In the genomic region with DNA sequence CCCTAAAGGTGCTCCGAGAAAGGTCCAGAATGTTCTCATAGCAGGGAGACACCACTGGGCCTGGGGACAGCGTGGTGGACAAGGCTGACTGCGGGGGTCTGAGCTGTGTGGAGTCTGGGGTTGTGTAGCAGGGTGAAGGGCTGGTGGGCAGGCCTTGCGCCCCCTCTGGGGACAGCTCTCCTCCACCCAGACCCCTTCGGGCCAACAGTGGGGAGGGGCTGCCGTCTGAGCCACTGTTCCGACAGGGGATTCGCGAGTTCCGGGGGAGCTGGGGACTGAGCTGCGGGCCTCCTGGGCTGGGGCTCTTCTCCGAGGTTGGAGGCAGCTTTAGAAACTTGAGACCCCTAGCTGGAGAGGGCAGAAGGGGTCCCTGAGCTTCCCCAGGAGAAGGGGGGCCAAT, we compare ENCODE assay signal across 18 cellular contexts. TPM values are rescaled to one million over a fixed set of nuclear protein-coding genes. Genes with fewer than 3 reads are reported as not detected.
DNase-seq lines count a peak whose midpoint lies in the region; ATAC-seq, FAIRE-seq and TF ChIP-seq lines count a peak whose summit lies in the region.
"Had no signal": no experiment of that assay in that cellular context is flagged by ENCODE, and none has a peak within 500 bp of the region (broad histone marks: within the 10 kb centered on the region; RNA-seq: fewer than 3 reads in every experiment).

No MANE protein-coding gene starts in this region.

- H3K27ac Mint-ChIP-seq in activated naive CD4-positive, alpha-beta T cell treated with anti-CD3 and anti-CD28 coated beads, Interleukin-2, amount 50 U/mL, for 72 hours = peak overlapping the region; percentile 15 to 50
- H3K27ac Mint-ChIP-seq in activated naive CD4-positive, alpha-beta T cell treated with anti-CD3 and anti-CD28 coated beads, Interleukin-2, amount 10 ng/mL, durations not matched to agents 7 days and 5 days = no peak overlapping the region
- no peak overlapping the region for H3K27ac Mint-ChIP-seq in endothelial cell (ENCODE audit: unreplicated experiment)
- H3K27ac Mint-ChIP-seq: CD4-positive, alpha-beta T cell had no signal

- no peaks in the 10 kb centered on the region for H3K9me3 ChIP-seq in small intestine (ENCODE audit: control insufficient read depth, low read depth)
- H3K9me3 ChIP-seq: A549, Caco-2, HAP-1 had no signal

- intact Hi-C loops in posterior vena cava (cut with DNase I) = no loop called here

- H3K9me3 Mint-ChIP-seq in activated naive CD4-positive, alpha-beta T cell treated with anti-CD3 and anti-CD28 coated beads, Interleukin-2, amount 50 U/mL, for 72 hours = no peaks in the 10 kb centered on the region
- no peaks in the 10 kb centered on the region for H3K9me3 Mint-ChIP-seq in activated naive CD4-positive, alpha-beta T cell treated with anti-CD3 and anti-CD28 coated beads, Interleukin-2, amount 10 ng/mL, durations not matched to agents 7 days and 5 days
- H3K9me3 Mint-ChIP-seq in endothelial cell (ENCODE audit: unreplicated experiment) = no peaks in the 10 kb centered on the region
- H3K9me3 Mint-ChIP-seq: CD4-positive, alpha-beta T cell had no signal

- CTCF ChIA-PET in activated naive CD4-positive, alpha-beta T cell treated with anti-CD3 and anti-CD28 coated beads, Interleukin-2, amount 10 ng/mL, durations not matched to agents 7 days and 5 days (lab: Charles Lee) = interaction anchor here (0.8 to 1.4 kb wide), 2 partner anchors 55 to 71 kb away, joined by 3 to 4 read pairs; a partner anchor contains a TSS

- DNase-seq in activated naive CD4-positive, alpha-beta T cell treated with anti-CD3 and anti-CD28 coated beads, Interleukin-2, amount 50 U/mL, for 72 hours (ENCODE audit: low spot score in 2 of 2) = no peak
- no peak for DNase-seq in activated naive CD4-positive, alpha-beta T cell treated with anti-CD3 and anti-CD28 coated beads, Interleukin-2, amount 10 ng/mL, durations not matched to agents 7 days and 5 days
- DNase-seq in endothelial cell (ENCODE audit: low spot score) (no peak), posterior vena cava (ENCODE audit: low spot score) (peak; percentile 65), kidney tubule cell (ENCODE audit: low spot score) (no peak), small intestine (no peak)
- DNase-seq: AML-193; Caco-2; CD4-positive, alpha-beta T cell; GOT3 had no signal

- H3K4me1 Mint-ChIP-seq in activated naive CD4-positive, alpha-beta T cell treated with anti-CD3 and anti-CD28 coated beads, Interleukin-2, amount 10 ng/mL, durations not matched to agents 7 days and 5 days = peaks cover 2% of the 10 kb centered on the region
- H3K4me1 Mint-ChIP-seq in endothelial cell (ENCODE audit: unreplicated experiment) = peaks cover 4% of the 10 kb centered on the region

- TF ChIP-seq CTCF in endothelial cell (IDR thresholded peaks at IDR 0.05; ENCODE audit: unreplicated experiment) = no peak

- WGBS in small intestine, 3 donors = 93 to 94% (median 93%) methylated on average over 12 of the region's 12 CpGs

- no peak for ATAC-seq in activated naive CD4-positive, alpha-beta T cell treated with anti-CD3 and anti-CD28 coated beads, Interleukin-2, amount 50 U/mL, for 72 hours
- ATAC-seq in GM18498 (IDR thresholded peaks at IDR 0.05; ENCODE audit: unreplicated experiment) = no peak
- ATAC-seq: A549 had no signal

- H3K27me3 ChIP-seq in small intestine (ENCODE audit: control insufficient read depth in 2 of 2, insufficient read depth in 2 of 2, low read length in 2 of 2) = no peaks in the 10 kb centered on the region

- no peaks in the 10 kb centered on the region for H3K4me1 ChIP-seq in small intestine (ENCODE audit: control insufficient read depth in 2 of 2, insufficient read depth in 1 of 2, low read depth in 1 of 2, low read length in 1 of 2)
- H3K4me1 ChIP-seq: Caco-2, HAP-1 had no signal

- no peak overlapping the region for H3K4me3 Mint-ChIP-seq in activated naive CD4-positive, alpha-beta T cell treated with anti-CD3 and anti-CD28 coated beads, Interleukin-2, amount 10 ng/mL, durations not matched to agents 7 days and 5 days
- H3K4me3 Mint-ChIP-seq in endothelial cell (ENCODE audit: unreplicated experiment) = peak overlapping the region; percentile 25
- H3K4me3 Mint-ChIP-seq: CD4-positive, alpha-beta T cell had no signal

- H3K27ac ChIP-seq in small intestine (ENCODE audit: low read depth in 1 of 2, low read length in 1 of 2) = no peak overlapping the region
- H3K27ac ChIP-seq: 22Rv1, A549, C4-2B had no signal

- H3K36me3 ChIP-seq in small intestine (ENCODE audit: control insufficient read depth in 2 of 2, insufficient read depth in 2 of 2, low read length in 2 of 2) = peaks cover 0 to 4% of the 10 kb centered on the region in 2 donors

- H3K4me3 ChIP-seq in small intestine (ENCODE audit: low read depth in 1 of 2, low read length in 2 of 2) = no peak overlapping the region
- H3K4me3 ChIP-seq: A549, HAP-1 had no signal

- no peaks in the 10 kb centered on the region for H3K36me3 Mint-ChIP-seq in activated naive CD4-positive, alpha-beta T cell treated with anti-CD3 and anti-CD28 coated beads, Interleukin-2, amount 50 U/mL, for 72 hours
- H3K36me3 Mint-ChIP-seq in activated naive CD4-positive, alpha-beta T cell treated with anti-CD3 and anti-CD28 coated beads, Interleukin-2, amount 10 ng/mL, durations not matched to agents 7 days and 5 days = no peaks in the 10 kb centered on the region
- H3K36me3 Mint-ChIP-seq in endothelial cell (ENCODE audit: low read depth, unreplicated experiment) = peaks cover 24% of the 10 kb centered on the region

- FAIRE-seq in small intestine (lab: Jason Lieb, UNC) = no peak
- FAIRE-seq: A549, D721Med, G401.6, GM12892 had no signal

- no peaks in the 10 kb centered on the region for H3K27me3 Mint-ChIP-seq in activated naive CD4-positive, alpha-beta T cell treated with anti-CD3 and anti-CD28 coated beads, Interleukin-2, amount 10 ng/mL, durations not matched to agents 7 days and 5 days
- peaks cover 12% of the 10 kb centered on the region for H3K27me3 Mint-ChIP-seq in endothelial cell (ENCODE audit: unreplicated experiment)
- H3K27me3 Mint-ChIP-seq: CD4-positive, alpha-beta T cell had no signal

RNA-seq across cellular contexts. Expression of a gene that starts 32.1 kb away (rescaled TPM):
- 1 to 10 TPM; 5.5 to 7.5 TPM for total RNA-seq in activated naive CD4-positive, alpha-beta T cell treated with anti-CD3 and anti-CD28 coated beads, Interleukin-2, amount 50 U/mL, for 72 hours
- 70.9 TPM for total RNA-seq in endothelial cell (ENCODE audit: unreplicated experiment)
- 10 to 100 TPM; 16.2 to 22.4 TPM for total RNA-seq in posterior vena cava
- 1 to 10 TPM in 2 of 3 donors, under 1 TPM in 1; 0.45 to 4.7 (median 1.1) TPM for polyA plus RNA-seq in small intestine

RNA-seq across cellular contexts. Expression of a gene that starts 46.8 kb away (rescaled TPM):
- total RNA-seq in activated naive CD4-positive, alpha-beta T cell treated with anti-CD3 and anti-CD28 coated beads, Interleukin-2, amount 50 U/mL, for 72 hours = 1 to 10 TPM; 2.5 to 5.4 TPM
- total RNA-seq in endothelial cell (ENCODE audit: unreplicated experiment) (2.6 TPM), posterior vena cava (1 to 10 TPM; 2.5 to 4.0 TPM)
- 1 to 10 TPM; 2.4 to 3.8 (median 2.5) TPM for polyA plus RNA-seq in small intestine

RNA-seq across cellular contexts. Expression of a gene that starts 54.8 kb away (rescaled TPM):
- total RNA-seq in activated naive CD4-positive, alpha-beta T cell treated with anti-CD3 and anti-CD28 coated beads, Interleukin-2, amount 50 U/mL, for 72 hours = 100 to 1,000 TPM; 361 to 467 TPM
- 571 TPM for total RNA-seq in endothelial cell (ENCODE audit: unreplicated experiment)
- 100 to 1,000 TPM; 285 to 313 TPM for total RNA-seq in posterior vena cava
- 100 to 1,000 TPM; 174 to 377 (median 212) TPM for polyA plus RNA-seq in small intestine

Comparison
In these comparisons a context has a peak if more than half of its experiments do, and no peak if none do; other contexts are left out.
1. H3K27ac Mint-ChIP-seq: peak in activated naive CD4-positive, alpha-beta T cell treated with anti-CD3 and anti-CD28 coated beads, Interleukin-2, amount 50 U/mL, for 72 hours (2 of 2); none in activated naive CD4-positive, alpha-beta T cell treated with anti-CD3 and anti-CD28 coated beads, Interleukin-2, amount 10 ng/mL, durations not matched to agents 7 days and 5 days (single experiment) and endothelial cell (single experiment).